In the genomic region with DNA sequence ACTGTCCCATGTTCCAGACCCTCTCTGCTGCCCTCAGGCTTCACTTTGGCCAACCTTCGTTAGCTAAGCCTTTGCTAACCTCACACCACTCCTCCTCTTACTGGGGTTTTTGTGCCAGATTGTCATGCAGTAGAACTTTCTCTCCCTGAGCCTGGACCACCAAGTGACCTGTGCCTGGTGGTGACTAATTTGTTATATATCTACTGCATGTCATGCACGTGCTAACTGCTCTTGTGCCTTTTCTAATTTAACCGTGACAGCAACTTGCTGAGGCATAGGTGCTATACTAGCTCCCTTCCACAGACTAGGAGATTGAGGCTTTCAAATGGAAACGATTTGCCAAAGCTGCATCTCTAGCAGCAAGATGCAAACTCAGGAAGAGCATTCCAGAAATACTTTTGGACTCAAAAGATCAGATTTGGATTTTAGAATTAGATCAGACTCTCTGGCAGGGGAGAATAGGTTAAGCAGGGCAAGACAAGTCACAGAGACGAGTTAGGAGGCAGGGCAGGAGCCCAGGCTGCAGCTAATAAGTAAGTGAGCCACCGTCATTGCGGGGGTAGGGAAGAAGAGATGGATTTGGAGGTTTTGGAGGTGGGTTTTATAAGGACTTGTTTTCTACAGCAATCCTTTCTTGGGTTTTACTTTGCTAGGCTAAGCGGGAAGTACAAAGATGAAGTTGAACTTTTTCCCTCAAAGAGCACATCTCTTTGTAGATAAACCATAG, we compare ENCODE assay signal across 14 cellular contexts. TPM values are rescaled to one million over a fixed set of nuclear protein-coding genes. Genes with fewer than 3 reads are reported as not detected.
DNase-seq lines count a peak whose midpoint lies in the region; ATAC-seq, FAIRE-seq and TF ChIP-seq lines count a peak whose summit lies in the region.
"Had no signal": no experiment of that assay in that cellular context is flagged by ENCODE, and none has a peak within 500 bp of the region (broad histone marks: within the 10 kb centered on the region; RNA-seq: fewer than 3 reads in every experiment).

No MANE protein-coding gene starts in this region.

- H3K4me3 Mint-ChIP-seq in stimulated activated naive CD8-positive, alpha-beta T cell treated with anti-CD3 and anti-CD28 coated beads, Interleukin-15, Interleukin-2, amounts not matched to agents 100 ng/mL and 50 ng/mL, for 24 hours: peak overlapping the region; percentile 95
- peak overlapping the region; percentile 96 for H3K4me3 Mint-ChIP-seq in activated CD8-positive, alpha-beta T cell treated with anti-CD3 and anti-CD28 coated beads, Interleukin-2, amount 10 ng/mL, durations not matched to agents 7 days and 5 days

- TF ChIP-seq POLR2A in GM18505 (IDR thresholded peaks at IDR 0.05; ENCODE audit: borderline replicate concordance, extremely low read depth, insufficient read depth, insufficient read length): no peak

- no peak overlapping the region for H3K27ac ChIP-seq in kidney (ENCODE audit: low read depth in 2 of 2, low read length in 2 of 2)
- H3K27ac ChIP-seq: body of pancreas, SK-N-MC, vagina had no signal

- POLR2A ChIA-PET in activated CD8-positive, alpha-beta T cell treated with anti-CD3 and anti-CD28 coated beads, Interleukin-2, amount 10 ng/mL, durations not matched to agents 7 days and 5 days (lab: Charles Lee): interaction anchor here (0.6 kb wide), 1 partner anchor 54 kb away, joined by 3 read pairs; no protein-coding TSS in a partner anchor

- H3K27ac Mint-ChIP-seq in stimulated activated naive CD8-positive, alpha-beta T cell treated with anti-CD3 and anti-CD28 coated beads, Interleukin-15, Interleukin-2, amounts not matched to agents 100 ng/mL and 50 ng/mL, for 24 hours: peak overlapping the region; percentile 94
- H3K27ac Mint-ChIP-seq in activated CD8-positive, alpha-beta T cell treated with anti-CD3 and anti-CD28 coated beads, Interleukin-2, amount 10 ng/mL, durations not matched to agents 7 days and 5 days: no peak overlapping the region

- no peak for ATAC-seq in stimulated activated naive CD8-positive, alpha-beta T cell treated with anti-CD3 and anti-CD28 coated beads, Interleukin-15, Interleukin-2, amounts not matched to agents 100 U/mL and 50 U/mL, for 24 hours
- ATAC-seq in activated CD8-positive, alpha-beta T cell treated with anti-CD3 and anti-CD28 coated beads, Interleukin-2, amount 10 ng/mL, durations not matched to agents 7 days and 5 days: no peak
- ATAC-seq in HG03432 (IDR thresholded peaks at IDR 0.05; ENCODE audit: unreplicated experiment) (no peak), GM18505 (IDR thresholded peaks at IDR 0.05; ENCODE audit: unreplicated experiment) (no peak), HG03442 (IDR thresholded peaks at IDR 0.05; ENCODE audit: unreplicated experiment) (no peak)
- ATAC-seq: body of pancreas, esophagus mucosa had no signal

- H3K9me3 Mint-ChIP-seq in stimulated activated naive CD8-positive, alpha-beta T cell treated with anti-CD3 and anti-CD28 coated beads, Interleukin-15, Interleukin-2, amounts not matched to agents 100 ng/mL and 50 ng/mL, for 24 hours: no peaks in the 10 kb centered on the region
- no peaks in the 10 kb centered on the region for H3K9me3 Mint-ChIP-seq in activated CD8-positive, alpha-beta T cell treated with anti-CD3 and anti-CD28 coated beads, Interleukin-2, amount 10 ng/mL, durations not matched to agents 7 days and 5 days (ENCODE audit: insufficient read depth)

- H3K9ac ChIP-seq in kidney (ENCODE audit: low read length in 2 of 2): no peak overlapping the region

- H3K4me3 ChIP-seq in kidney (ENCODE audit: low read length in 2 of 2): no peak overlapping the region
- H3K4me3 ChIP-seq: body of pancreas had no signal

- TF ChIP-seq CTCF in kidney (IDR thresholded peaks at IDR 0.05; ENCODE audit: borderline replicate concordance, extremely low read depth, insufficient read depth): no peak

- H3K27me3 Mint-ChIP-seq in stimulated activated naive CD8-positive, alpha-beta T cell treated with anti-CD3 and anti-CD28 coated beads, Interleukin-15, Interleukin-2, amounts not matched to agents 100 ng/mL and 50 ng/mL, for 24 hours: no peaks in the 10 kb centered on the region
- H3K27me3 Mint-ChIP-seq in activated CD8-positive, alpha-beta T cell treated with anti-CD3 and anti-CD28 coated beads, Interleukin-2, amount 10 ng/mL, durations not matched to agents 7 days and 5 days (ENCODE audit: low read depth): no peaks in the 10 kb centered on the region

- H3K4me1 Mint-ChIP-seq in stimulated activated naive CD8-positive, alpha-beta T cell treated with anti-CD3 and anti-CD28 coated beads, Interleukin-15, Interleukin-2, amounts not matched to agents 100 ng/mL and 50 ng/mL, for 24 hours (ENCODE audit: low read depth): peaks cover 65% of the 10 kb centered on the region
- peaks cover 36% of the 10 kb centered on the region for H3K4me1 Mint-ChIP-seq in activated CD8-positive, alpha-beta T cell treated with anti-CD3 and anti-CD28 coated beads, Interleukin-2, amount 10 ng/mL, durations not matched to agents 7 days and 5 days (ENCODE audit: low read depth)

- peaks cover 5 to 19% of the 10 kb centered on the region in 2 donors for H3K4me1 ChIP-seq in kidney (ENCODE audit: control insufficient read depth in 1 of 2, insufficient read depth in 1 of 2, low read depth in 1 of 2, low read length in 2 of 2)

- DNase-seq in stimulated activated naive CD8-positive, alpha-beta T cell treated with anti-CD3 and anti-CD28 coated beads, Interleukin-15, Interleukin-2, amounts not matched to agents 100 U/mL and 50 U/mL, for 24 hours: no peak
- DNase-seq in activated CD8-positive, alpha-beta T cell treated with anti-CD3 and anti-CD28 coated beads, Interleukin-2, amount 10 ng/mL, durations not matched to agents 7 days and 5 days: no peak
- DNase-seq in kidney: peak; percentile 7
- DNase-seq in SKM-1 treated with dmso at 0.1 percent for 144 hours (lab: John Stamatoyannopoulos, UW; ENCODE audit: unreplicated experiment): no peak
- DNase-seq: body of pancreas, NCI-H1048, NCI-H510A treated with DMSO at 0.1 percent for 48 hours had no signal

- peaks cover 25% of the 10 kb centered on the region for H3K36me3 Mint-ChIP-seq in stimulated activated naive CD8-positive, alpha-beta T cell treated with anti-CD3 and anti-CD28 coated beads, Interleukin-15, Interleukin-2, amounts not matched to agents 100 ng/mL and 50 ng/mL, for 24 hours (ENCODE audit: low read depth)
- peaks cover 19% of the 10 kb centered on the region for H3K36me3 Mint-ChIP-seq in activated CD8-positive, alpha-beta T cell treated with anti-CD3 and anti-CD28 coated beads, Interleukin-2, amount 10 ng/mL, durations not matched to agents 7 days and 5 days (ENCODE audit: low read depth)

- CTCF ChIA-PET in activated CD8-positive, alpha-beta T cell treated with anti-CD3 and anti-CD28 coated beads, Interleukin-2, amount 10 ng/mL, durations not matched to agents 7 days and 5 days (lab: Charles Lee): interaction anchor here (2.2 to 4.4 kb wide), 2 partner anchors 50 to 74 kb away, joined by 8 to 30 read pairs; partner anchors contain the start of gene MTERF4

- peaks cover 3 to 11% of the 10 kb centered on the region in 2 donors for H3K36me3 ChIP-seq in kidney (ENCODE audit: control insufficient read depth in 1 of 2, insufficient read depth in 2 of 2, low read length in 2 of 2)
- H3K36me3 ChIP-seq: vagina had no signal

- no peaks in the 10 kb centered on the region for H3K9me3 ChIP-seq in kidney (ENCODE audit: control insufficient read depth in 1 of 2, low read length in 2 of 2)
- H3K9me3 ChIP-seq: body of pancreas, vagina had no signal

- no peak for FAIRE-seq in kidney (lab: Jason Lieb, UNC)

- intact Hi-C loops in kidney (cut with DNase I): no loop called here

RNA-seq across cellular contexts. Expression of gene PPP1R7, which starts 1.8 kb away (rescaled TPM):
- 10 to 100 TPM; 90.8 to 97.2 TPM for total RNA-seq in activated CD8-positive, alpha-beta T cell treated with anti-CD3 and anti-CD28 coated beads, Interleukin-2, amount 10 ng/mL, durations not matched to agents 7 days and 5 days
- 64.6 TPM for total RNA-seq in kidney
- polyA plus RNA-seq in kidney (ENCODE audit: insufficient read depth, low read depth, low replicate concordance): 94.9 TPM

RNA-seq across cellular contexts. Expression of gene PASK, which starts 2.8 kb away (rescaled TPM):
- total RNA-seq in activated CD8-positive, alpha-beta T cell treated with anti-CD3 and anti-CD28 coated beads, Interleukin-2, amount 10 ng/mL, durations not matched to agents 7 days and 5 days: 10 to 100 TPM; 46.7 to 52.4 TPM
- total RNA-seq in kidney: 26.0 TPM
- 3.1 TPM for polyA plus RNA-seq in kidney (ENCODE audit: insufficient read depth, low read depth, low replicate concordance)

RNA-seq across cellular contexts. Expression of gene ANO7, which starts 36.4 kb away (rescaled TPM):
- total RNA-seq in activated CD8-positive, alpha-beta T cell treated with anti-CD3 and anti-CD28 coated beads, Interleukin-2, amount 10 ng/mL, durations not matched to agents 7 days and 5 days: under 1 TPM; 0.29 to 0.31 TPM
- total RNA-seq in kidney: 1.9 TPM
- 1.1 TPM for polyA plus RNA-seq in kidney (ENCODE audit: insufficient read depth, low read depth, low replicate concordance)

RNA-seq across cellular contexts. Expression of gene MTERF4, which starts 50.0 kb away (rescaled TPM):
- 10 to 100 TPM; 24.1 to 26.3 TPM for total RNA-seq in activated CD8-positive, alpha-beta T cell treated with anti-CD3 and anti-CD28 coated beads, Interleukin-2, amount 10 ng/mL, durations not matched to agents 7 days and 5 days
- 41.5 TPM for total RNA-seq in kidney
- polyA plus RNA-seq in kidney (ENCODE audit: insufficient read depth, low read depth, low replicate concordance): 24.3 TPM
